In genomic region chr2:216315817-216316603, GRCh38 we compare ENCODE assay signal across 10 cellular contexts. TPM values are rescaled to one million over a fixed set of nuclear protein-coding genes. Genes with fewer than 3 reads are reported as not detected.
DNase-seq lines count a peak whose midpoint lies in the region; ATAC-seq and TF ChIP-seq lines count a peak whose summit lies in the region.
"Had no signal": no experiment of that assay in that cellular context is flagged by ENCODE, and none has a peak within 500 bp of the region (broad histone marks: within the 10 kb centered on the region; RNA-seq: fewer than 3 reads in every experiment).

No MANE protein-coding gene starts in this region.

- H3K79me2 ChIP-seq in trophoblast cell (ENCODE audit: control insufficient read depth, insufficient read depth, low read length, poor library complexity) = no peaks in the 10 kb centered on the region

- intact Hi-C loops in esophagus muscularis mucosa (cut with DNase I) (no loop called here), lower lobe of right lung (cut with DNase I) (no loop called here)

- no peak for TF ChIP-seq CTCF in esophagus muscularis mucosa (IDR thresholded peaks at IDR 0.05)
- TF ChIP-seq CTCF in lower lobe of right lung (IDR thresholded peaks at IDR 0.05) = no peak

- H2AK5ac ChIP-seq in trophoblast cell (ENCODE audit: low read length) = no peak overlapping the region

- no peaks in the 10 kb centered on the region for H3K4me1 ChIP-seq in esophagus muscularis mucosa
- H3K4me1 ChIP-seq in trophoblast cell (ENCODE audit: control insufficient read depth in 1 of 2, insufficient read depth in 2 of 2, low read length in 2 of 2) = peaks cover 0 to 3% of the 10 kb centered on the region in 2 experiments
- H3K4me1 ChIP-seq in lower lobe of right lung = no peaks in the 10 kb centered on the region

- TF ChIP-seq EP300 in esophagus muscularis mucosa (IDR thresholded peaks at IDR 0.05) = no peak

- H2BK5ac ChIP-seq in trophoblast cell (ENCODE audit: low read depth, low read length, poor library complexity) = no peak overlapping the region

- no peak overlapping the region for H3K18ac ChIP-seq in trophoblast cell (ENCODE audit: low read length)

- DNase-seq in DMS53 (lab: John Stamatoyannopoulos, UW) (peak; percentile 7), DMS53 treated with DMSO at 0.1 percent for 48 hours (lab: John Stamatoyannopoulos, UW; ENCODE audit: unreplicated experiment) (no peak), RPMI8226 (peak; percentile 5), esophagus muscularis mucosa (ENCODE audit: extremely low spot score) (peak; percentile 60), trophoblast cell (peak; percentile 93 to 95), OCI-M2 (lab: John Stamatoyannopoulos, UW; ENCODE audit: unreplicated experiment) (no peak), lower lobe of right lung (no peak)
- DNase-seq: naive B cell had no signal

- H3K27ac ChIP-seq in esophagus muscularis mucosa (replicated peaks in 1 of 4) (no peak overlapping the region), trophoblast cell (ENCODE audit: low read depth, low read length) (no peak overlapping the region), lower lobe of right lung (no peak overlapping the region)
- H3K27ac ChIP-seq: 22Rv1 had no signal

- no peak overlapping the region for H4K8ac ChIP-seq in trophoblast cell (ENCODE audit: low read depth, low read length)

- H4K91ac ChIP-seq in trophoblast cell (ENCODE audit: low read depth, low read length) = no peak overlapping the region

- no peak overlapping the region for H3K4me3 ChIP-seq in esophagus muscularis mucosa
- no peak overlapping the region for H3K4me3 ChIP-seq in trophoblast cell (ENCODE audit: low read depth, low read length)
- no peak overlapping the region for H3K4me3 ChIP-seq in lower lobe of right lung

- H3K36me3 ChIP-seq in esophagus muscularis mucosa (no peaks in the 10 kb centered on the region), trophoblast cell (ENCODE audit: control insufficient read depth in 1 of 2, insufficient read depth in 2 of 2, low read length in 2 of 2) (no peaks in the 10 kb centered on the region), lower lobe of right lung (no peaks in the 10 kb centered on the region)

- H3K27me3 ChIP-seq in esophagus muscularis mucosa (peaks cover 0 to 15% (median 0%) of the 10 kb centered on the region in 4 donors), trophoblast cell (ENCODE audit: insufficient read depth, low read length) (no peaks in the 10 kb centered on the region), lower lobe of right lung (ENCODE audit: low read depth) (peaks cover 4% of the 10 kb centered on the region)

- H2BK120ac ChIP-seq in trophoblast cell (ENCODE audit: insufficient read depth, low read length, poor library complexity) = no peak overlapping the region

- no peak overlapping the region for H2BK12ac ChIP-seq in trophoblast cell (ENCODE audit: low read length)

- no peaks in the 10 kb centered on the region for H3K79me1 ChIP-seq in trophoblast cell (ENCODE audit: low read length)

- WGBS in esophagus muscularis mucosa = 41% methylated on average over 15 of the region's 18 CpGs
- WGBS in trophoblast cell (ENCODE audit: extremely low coverage, insufficient coverage, insufficient read length) = no CpG with 5 or more reads among the region's 18 CpGs

- H3K4me2 ChIP-seq in trophoblast cell (ENCODE audit: low read length) = peak overlapping the region; percentile 2

- no peak overlapping the region for H3K23ac ChIP-seq in trophoblast cell (ENCODE audit: low read length)

- H4K12ac ChIP-seq in trophoblast cell (ENCODE audit: low read depth, low read length) = no peak overlapping the region

- no peak for TF ChIP-seq POLR2A in esophagus muscularis mucosa (IDR thresholded peaks at IDR 0.05; ENCODE audit: low read depth)

- H3K4ac ChIP-seq in trophoblast cell (ENCODE audit: low read depth, low read length) = no peak overlapping the region

- no peak for ATAC-seq in lower lobe of right lung
- no peak for ATAC-seq in GM18870 (IDR thresholded peaks at IDR 0.05; ENCODE audit: unreplicated experiment)

- H3K14ac ChIP-seq in trophoblast cell (ENCODE audit: low read length) = no peak overlapping the region

- H2AFZ ChIP-seq in trophoblast cell (ENCODE audit: insufficient read depth, low read length, poor library complexity) = no peak overlapping the region

- H3K9ac ChIP-seq in trophoblast cell (ENCODE audit: low read length) = no peak overlapping the region

- H3K9me3 ChIP-seq in esophagus muscularis mucosa = no peaks in the 10 kb centered on the region
- H3K9me3 ChIP-seq in trophoblast cell (ENCODE audit: insufficient read depth, low read depth, low read length) = no peaks in the 10 kb centered on the region
- H3K9me3 ChIP-seq in lower lobe of right lung = no peaks in the 10 kb centered on the region

RNA-seq across cellular contexts. Expression of gene MARCHF4, which starts 56.3 kb away (rescaled TPM):
- total RNA-seq in esophagus muscularis mucosa (not detected), lower lobe of right lung (0.12 TPM)
- polyA plus RNA-seq in trophoblast cell (2013) = 0.40 and 0.42 TPM in 2 replicates

Comparison
In these comparisons a context has a peak if more than half of its experiments do, and no peak if none do; other contexts are left out.
1. DNase-seq: peak in DMS53 (single experiment), RPMI8226 (single experiment), esophagus muscularis mucosa (single experiment) and trophoblast cell (2 of 2); none in DMS53 treated with DMSO at 0.1 percent for 48 hours (single experiment), OCI-M2 (single experiment) and lower lobe of right lung (single experiment).